ENCODE assay signal across 18 cellular contexts in genomic region chr17:36152639-36153120, GRCh38. TPM values are rescaled to one million over a fixed set of nuclear protein-coding genes. Genes with fewer than 3 reads are reported as not detected.
DNase-seq lines count a peak whose midpoint lies in the region; ATAC-seq and TF ChIP-seq lines count a peak whose summit lies in the region.
"Had no signal": no experiment of that assay in that cellular context is flagged by ENCODE, and none has a peak within 500 bp of the region (broad histone marks: within the 10 kb centered on the region; RNA-seq: fewer than 3 reads in every experiment).

No MANE protein-coding gene starts in this region.

- no peak for DNase-seq in GM10248 (ENCODE audit: extremely low spot score)
- peak; percentile 66 for DNase-seq in Karpas-422
- peak; percentile 6 for DNase-seq in amniotic epithelial cell (ENCODE audit: low read depth)
- DNase-seq in left lobe of liver (ENCODE audit: low spot score), result peak; percentile 40
- no peak for DNase-seq in mesenteric fat pad (ENCODE audit: low spot score)
- no peak for DNase-seq in GF-D8 (lab: John Stamatoyannopoulos, UW)
- DNase-seq: activated B cell treated with CpG ODN at 0.5 μM for 24 hours; activated effector memory CD4-positive, alpha-beta T cell treated with anti-CD3 and anti-CD28 coated beads, Interleukin-2, amount 50 U/mL, for 16 hours; aorta; CD8-positive, alpha-beta T cell; lower lobe of right lung; NCI-H1105; NCI-H2227 treated with DMSO at 0.1 percent for 48 hours had no signal

- H2AFZ ChIP-seq in Karpas-422 (ENCODE audit: low read length), result no peak overlapping the region

- no peaks in the 10 kb centered on the region for H3K36me3 ChIP-seq in Karpas-422 (ENCODE audit: insufficient read depth, low read length)
- H3K36me3 ChIP-seq: lower lobe of right lung had no signal

- H3K9ac ChIP-seq in Karpas-422 (ENCODE audit: low read length), result no peak overlapping the region

- no peak overlapping the region for H3K4me2 ChIP-seq in Karpas-422 (ENCODE audit: low read depth, low read length, poor library complexity, severe bottlenecking)

- ATAC-seq in left lobe of liver (no peak), HG03039 (IDR thresholded peaks at IDR 0.05; ENCODE audit: unreplicated experiment) (no peak)
- ATAC-seq: CD8-positive, alpha-beta T cell; lower lobe of right lung; natural killer cell treated with Interleukin-12 subunit alpha and Interleukin-12 subunit beta and Interleukin-15 and Interleukin-18, amount 100 ng/mL, for 72 hours had no signal

- H3K27ac ChIP-seq in Karpas-422 (ENCODE audit: low read length), result no peak overlapping the region
- H3K27ac ChIP-seq: lower lobe of right lung had no signal

- no peaks in the 10 kb centered on the region for H3K79me2 ChIP-seq in Karpas-422 (ENCODE audit: low read length)

- H3K9me2 ChIP-seq in Karpas-422 (replicated peaks; ENCODE audit: insufficient read depth, low read length), result no peaks in the 10 kb centered on the region

- no peaks in the 10 kb centered on the region for H3K9me3 ChIP-seq in Karpas-422 (ENCODE audit: low read length)
- H3K9me3 ChIP-seq: lower lobe of right lung had no signal

- H3K4me3 ChIP-seq in Karpas-422 (ENCODE audit: low read length), result no peak overlapping the region
- H3K4me3 ChIP-seq: lower lobe of right lung had no signal

- peaks cover 22% of the 10 kb centered on the region for H3K4me1 ChIP-seq in Karpas-422 (ENCODE audit: low read length)

- no peaks in the 10 kb centered on the region; the same call in 1 of the 2 replicates for H4K20me1 ChIP-seq in Karpas-422 (ENCODE audit: insufficient read depth, low read depth, low read length)

- TF ChIP-seq CTCF in GM10248 (IDR thresholded peaks at IDR 0.05; ENCODE audit: control extremely low read depth, extremely low read depth, low read depth, missing control alignments), result peak; percentile 13

- POLR2A ChIA-PET in GM10248 (lab: Yijun Ruan, JAX), result no interaction called here

- CTCF ChIA-PET in GM10248 (lab: Yijun Ruan, JAX), result interaction anchor here (0.8 to 14.3 kb wide), 3 partner anchors 11 to 178 kb away, joined by 3 to 420 read pairs (median 7); partner anchors contain the start of gene CCL16

- peaks cover 3% of the 10 kb centered on the region; the same call in 1 of the 2 replicates for H3K27me3 ChIP-seq in Karpas-422 (ENCODE audit: low read length)

RNA-seq across cellular contexts. Expression of gene TBC1D3B, which starts 23.8 kb away (rescaled TPM):
- 0.63 and 3.6 TPM in 2 replicates for total RNA-seq in Karpas-422 (2014; rRNA removed; shearing (Covaris generic); ENCODE audit: low replicate concordance)
- 5.7 TPM for total RNA-seq in left lobe of liver
- 3.3 TPM for total RNA-seq in mesenteric fat pad

RNA-seq across cellular contexts. Expression of gene CCL3L1, which starts 43.9 kb away (rescaled TPM):
- total RNA-seq in Karpas-422 (2014; rRNA removed; shearing (Covaris generic); ENCODE audit: low replicate concordance), result 1.9 and 6.4 TPM in 2 replicates
- total RNA-seq in left lobe of liver (0.38 TPM), mesenteric fat pad (1.2 TPM)
- total RNA-seq: dermis microvascular lymphatic vessel endothelial cell, renal cortical epithelial cell had no signal

RNA-seq across cellular contexts. Expression of gene CCL4, which starts 49.1 kb away (rescaled TPM):
- total RNA-seq in Karpas-422 (2014; rRNA removed; shearing (Covaris generic); ENCODE audit: low replicate concordance), result 6.9 and 7.6 TPM in 2 replicates
- total RNA-seq in left lobe of liver (1.2 TPM), mesenteric fat pad (25.3 TPM)
- total RNA-seq: dermis microvascular lymphatic vessel endothelial cell, renal cortical epithelial cell had no signal

RNA-seq across cellular contexts. Expression of gene CCL4L2, which starts 58.2 kb away (rescaled TPM):
- 14.9 and 26.9 TPM in 2 replicates for total RNA-seq in Karpas-422 (2014; rRNA removed; shearing (Covaris generic); ENCODE audit: low replicate concordance)
- total RNA-seq in left lobe of liver (not detected), mesenteric fat pad (1.2 TPM)
- total RNA-seq: dermis microvascular lymphatic vessel endothelial cell, renal cortical epithelial cell, subcutaneous adipose tissue had no signal

Comparison
In these comparisons a context has a peak if more than half of its experiments do, and no peak if none do; other contexts are left out.
1. DNase-seq: peak in Karpas-422 (single experiment), amniotic epithelial cell (single experiment) and left lobe of liver (single experiment); none in GM10248 (single experiment), mesenteric fat pad (single experiment) and GF-D8 (single experiment).